ENCODE assay signal across 8 cellular contexts in the genomic region with DNA sequence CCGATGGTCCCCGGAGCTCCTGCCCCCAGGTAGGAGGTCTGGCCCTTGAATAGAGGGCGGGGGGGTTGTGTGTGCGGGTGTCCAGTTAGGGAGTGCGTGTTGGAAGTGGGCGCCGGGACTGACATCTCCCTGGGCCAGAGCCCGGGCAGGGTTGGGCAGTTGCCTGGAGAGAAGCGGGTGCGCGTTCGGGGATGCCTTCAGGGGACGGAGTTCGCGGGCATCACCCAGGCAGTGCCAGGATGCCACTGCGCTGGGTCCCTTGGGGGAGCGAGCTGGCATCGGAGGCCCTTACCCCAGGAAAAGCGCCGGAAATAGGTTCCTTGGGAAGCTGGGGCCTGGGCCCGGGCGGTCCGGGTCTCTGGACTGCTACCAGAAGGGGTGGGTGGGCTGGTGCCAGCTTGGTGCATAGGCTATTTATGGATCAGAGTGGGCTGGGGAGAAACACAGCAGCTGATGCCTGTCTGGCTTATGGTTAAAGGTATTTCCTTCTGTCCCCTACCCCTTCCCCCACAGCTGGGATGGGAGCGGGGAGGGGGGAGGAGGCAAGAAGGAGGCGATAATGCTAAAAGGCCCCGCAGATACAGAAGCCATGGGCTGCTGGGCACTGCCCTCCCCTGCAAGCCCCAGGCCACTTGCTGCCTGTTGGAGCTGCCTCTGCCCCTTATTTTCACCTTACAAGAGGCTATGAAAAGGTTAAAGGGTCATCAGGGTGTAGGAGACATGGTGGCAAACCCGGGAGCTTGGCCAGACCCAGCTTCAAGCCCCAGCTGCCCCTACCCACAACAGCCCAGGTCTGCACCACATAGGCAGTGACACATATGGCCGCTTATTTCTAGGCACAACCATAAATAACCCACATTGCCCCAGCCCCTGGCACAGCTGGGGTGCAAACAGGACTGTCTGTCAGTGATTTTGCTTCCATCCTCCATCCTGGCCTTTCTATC. TPM values are rescaled to one million over a fixed set of nuclear protein-coding genes. Genes with fewer than 3 reads are reported as not detected.
DNase-seq lines count a peak whose midpoint lies in the region; ATAC-seq and TF ChIP-seq lines count a peak whose summit lies in the region.
"Had no signal": no experiment of that assay in that cellular context is flagged by ENCODE, and none has a peak within 500 bp of the region (broad histone marks: within the 10 kb centered on the region; RNA-seq: fewer than 3 reads in every experiment).

No MANE protein-coding gene starts in this region.

- peak overlapping the region; percentile 58 for H3K4me3 Mint-ChIP-seq in activated B cell treated with CpG ODN at 0.5 μM for 24 hours

- no peaks in the 10 kb centered on the region for H3K9me3 Mint-ChIP-seq in activated B cell treated with CpG ODN at 0.5 μM for 24 hours

- POLR2A ChIA-PET in activated B cell treated with CpG ODN at 0.5 μM for 24 hours (lab: Charles Lee), result interaction anchor here (1.2 kb wide), 1 partner anchor 217 kb away, joined by 4 read pairs; no protein-coding TSS in a partner anchor

- H3K27me3 Mint-ChIP-seq in activated B cell treated with CpG ODN at 0.5 μM for 24 hours, result peaks cover 17% of the 10 kb centered on the region

- no peak for ATAC-seq in activated B cell treated with CpG ODN at 0.5 μM for 24 hours (ENCODE audit: low read depth)
- ATAC-seq in GM19324 (IDR thresholded peaks at IDR 0.05; ENCODE audit: low FRiP score, unreplicated experiment), result no peak
- ATAC-seq in mucosa of descending colon, result no peak

- H3K27me3 ChIP-seq in iPS-15b (ENCODE audit: control insufficient read depth, insufficient read depth, low read length), result peaks cover 6% of the 10 kb centered on the region

- no peak overlapping the region for H3K27ac Mint-ChIP-seq in activated B cell treated with CpG ODN at 0.5 μM for 24 hours

- H3K9me3 ChIP-seq in iPS-15b (ENCODE audit: control insufficient read depth, insufficient read depth, low read length), result no peaks in the 10 kb centered on the region
- no peaks in the 10 kb centered on the region for H3K9me3 ChIP-seq in mucosa of descending colon

- H3K4me3 ChIP-seq in HFF-Myc (replicated peaks; ENCODE audit: low read depth, low read length) (peak overlapping the region; percentile 30), iPS-15b (ENCODE audit: low read depth, low read length) (peak overlapping the region; percentile 62), skin epidermis (peak overlapping the region in 5 of 7 experiments; percentile 12 to 37 (median 24)), mucosa of descending colon (no peak overlapping the region)

- H3K4me1 Mint-ChIP-seq in activated B cell treated with CpG ODN at 0.5 μM for 24 hours, result peaks cover 29% of the 10 kb centered on the region

- intact Hi-C loops in activated B cell treated with CpG ODN at 0.5 μM for 24 hours (cut with micrococcal nuclease), result loop anchor here (5.0 to 10.0 kb wide), 3 partner anchors 39 to 288 kb away; a partner anchor contains a TSS
- intact Hi-C loops in mucosa of descending colon (cut with DNase I, micrococcal nuclease), result loop anchor here in 1 of 2 donors (10.0 kb wide), 1 partner anchor 138 kb away; no protein-coding TSS in a partner anchor

- peak overlapping the region; percentile 12 for H3K9ac ChIP-seq in iPS-15b (ENCODE audit: low read depth, low read length)

- H3K4me1 ChIP-seq in iPS-15b (ENCODE audit: control insufficient read depth, insufficient read depth, low read length) (peaks cover 4% of the 10 kb centered on the region), mucosa of descending colon (ENCODE audit: low read depth) (peaks cover 10% of the 10 kb centered on the region)

- no peaks in the 10 kb centered on the region for H3K36me3 ChIP-seq in iPS-15b (ENCODE audit: control insufficient read depth, insufficient read depth, low read length)
- H3K36me3 ChIP-seq in mucosa of descending colon (ENCODE audit: low read depth), result no peaks in the 10 kb centered on the region

- CTCF ChIA-PET in activated B cell treated with CpG ODN at 0.5 μM for 24 hours (lab: Charles Lee), result interaction anchor here (0.6 kb wide), 1 partner anchor 61 kb away, joined by 3 read pairs; no protein-coding TSS in a partner anchor

- H3K27ac ChIP-seq in skin epidermis, result peak overlapping the region in 1 of 21 experiments; percentile 7

- no peak for TF ChIP-seq CTCF in HFF-Myc (IDR thresholded peaks at IDR 0.05; ENCODE audit: low read depth, low read length, missing control alignments)
- no peak for TF ChIP-seq CTCF in activated B cell treated with CpG ODN at 0.5 μM for 24 hours (IDR thresholded peaks at IDR 0.05)
- TF ChIP-seq CTCF in mucosa of descending colon (IDR thresholded peaks at IDR 0.05), result no peak

- DNase-seq in HFF-Myc (ENCODE audit: extremely low read depth, low read depth) (no peak), activated B cell treated with CpG ODN at 0.5 μM for 24 hours (no peak), HPDE6-E6E7 (ENCODE audit: extremely low spot score) (no peak), mucosa of descending colon (no peak)
- DNase-seq: SW 1271 had no signal

- H3K36me3 Mint-ChIP-seq in activated B cell treated with CpG ODN at 0.5 μM for 24 hours (ENCODE audit: low read depth), result no peaks in the 10 kb centered on the region

RNA-seq across cellular contexts. Expression of a gene that starts 0.6 kb away (rescaled TPM):
- 0.11 and 0.20 TPM in 2 replicates for total RNA-seq in activated B cell treated with CpG ODN at 0.5 μM for 24 hours
- total RNA-seq in mucosa of descending colon, result 1 to 10 TPM in 1 of 3 donors, under 1 TPM in 2; 0.41 to 1.9 (median 0.67) TPM

RNA-seq across cellular contexts. Expression of a gene that starts 40.6 kb away (rescaled TPM):
- total RNA-seq in activated B cell treated with CpG ODN at 0.5 μM for 24 hours (2,903 and 3,402 TPM in 2 replicates), mucosa of descending colon (1,000 to 10,000 TPM in 2 of 3 donors, 100 to 1,000 TPM in 1; 999 to 1,006 (median 1,004) TPM)
